Comparison of ENCODE assay signal across 11 cellular contexts in genomic region chr3:33664195-33664594, GRCh38. TPM values are rescaled to one million over a fixed set of nuclear protein-coding genes. Genes with fewer than 3 reads are reported as not detected.
DNase-seq lines count a peak whose midpoint lies in the region; ATAC-seq, FAIRE-seq and TF ChIP-seq lines count a peak whose summit lies in the region.
"Had no signal": no experiment of that assay in that cellular context is flagged by ENCODE, and none has a peak within 500 bp of the region (broad histone marks: within the 10 kb centered on the region; RNA-seq: fewer than 3 reads in every experiment).

No MANE protein-coding gene starts in this region.

- POLR2A ChIA-PET in K562 (lab: Yijun Ruan, JAX) = no interaction called here

- in situ Hi-C loops in K562 (cut with MboI) = no loop called here

- no peak overlapping the region for H3K27ac ChIP-seq in K562 (ENCODE audit: extremely low read depth, low read depth, low read length)
- no peak overlapping the region for H3K27ac ChIP-seq in uterus
- H3K27ac ChIP-seq: VCaP had no signal

- intact Hi-C loops in K562 (cut with micrococcal nuclease) (no loop called here), uterus (cut with DNase I; ENCODE audit: low total_unique reads) (no loop called here)

- no peaks in the 10 kb centered on the region for H3K9me1 ChIP-seq in K562 (ENCODE audit: control insufficient read depth, insufficient read depth, low read length)

- peak; percentile 10; the same call in 1 of the 2 replicates for TF ChIP-seq EP300 in K562 (IDR thresholded peaks at IDR 0.05; ENCODE audit: low read length)

- TF ChIP-seq POLR2A in NB4 (IDR thresholded peaks at IDR 0.05; ENCODE audit: extremely low read depth, insufficient read length) = no peak
- no peak for TF ChIP-seq POLR2A in K562 (conservative IDR thresholded peaks at IDR 0.05)
- no peak for TF ChIP-seq POLR2A in uterus (IDR thresholded peaks at IDR 0.05)

- H3K4me1 ChIP-seq in K562 (replicated peaks in 1 of 2; ENCODE audit: control insufficient read depth in 2 of 2, insufficient read depth in 2 of 2, low read length in 2 of 2) (peaks cover 0 to 10% of the 10 kb centered on the region in 2 experiments; a peak in 4 of 5 replicates), uterus (no peaks in the 10 kb centered on the region)

- H3K79me2 ChIP-seq in K562 (ENCODE audit: control insufficient read depth, insufficient read depth, low read length) = peaks cover 5% of the 10 kb centered on the region

- ATAC-seq in K562 = no peak

- peak; percentile 75 for DNase-seq in GM03348 (ENCODE audit: low spot score)
- peak; percentile 80 for DNase-seq in NB4 (ENCODE audit: low read depth)
- peak in 1 of 4 experiments; percentile 14 for DNase-seq in K562 (ENCODE audit: extremely low read depth in 1 of 4, low spot score in 3 of 4)
- peak; percentile 40 for DNase-seq in myocyte (ENCODE audit: low read depth)
- DNase-seq in D721Med (ENCODE audit: insufficient read length, low spot score) = no peak
- no peak for DNase-seq in uterus
- no peak for DNase-seq in activated CD4-positive, alpha-beta T cell treated with anti-CD3 and anti-CD28 coated beads, Interleukin-2, amount 50 U/mL, for 48 hours
- no peak for DNase-seq in NCI-H446 treated with DMSO at 0.1 percent for 48 hours (lab: John Stamatoyannopoulos, UW)
- DNase-seq: activated gamma-delta T cell, DMS53 had no signal

- FAIRE-seq in K562 (lab: Jason Lieb, UNC) (no peak), D721Med (lab: Jason Lieb, UNC) (no peak)

- H3K36me3 ChIP-seq in K562 (ENCODE audit: control insufficient read depth, insufficient read depth, low read length) = peaks cover 22% of the 10 kb centered on the region; the same call in 1 of the 3 replicates
- no peaks in the 10 kb centered on the region for H3K36me3 ChIP-seq in uterus

- CTCF ChIA-PET in K562 (lab: Yijun Ruan, JAX; ENCODE audit: low intra/inter-chr PET ratio) = no interaction called here

- 7% methylated on average over 1 of the region's 1 CpG for WGBS in K562 (ENCODE audit: insufficient coverage, low coverage, missing lambda C conversion rate)

- H3K4me2 ChIP-seq in K562 (ENCODE audit: insufficient read depth, low read length) = no peak overlapping the region

- H3K27me3 ChIP-seq in K562 (ENCODE audit: control insufficient read depth in 2 of 2, insufficient read depth in 2 of 2, low read length in 2 of 2) (no peaks in the 10 kb centered on the region), uterus (no peaks in the 10 kb centered on the region)

- TF ChIP-seq RAD21 in K562 (CRISPR knock-in tag; conservative IDR thresholded peaks at IDR 0.05 in 1 of 2, IDR thresholded peaks at IDR 0.05 in 1 of 2) = no peak

- BruUV-seq in K562 (replicated peaks; lab: Mats Ljungman, UMichigan) = no TSS peak

- H4K20me1 ChIP-seq in K562 (replicated peaks; ENCODE audit: control insufficient read depth, insufficient read depth, low read length) = no peaks in the 10 kb centered on the region; the same call in 1 of the 2 replicates

- no peak for TF ChIP-seq CTCF in NB4 (IDR thresholded peaks at IDR 0.05; ENCODE audit: low read depth, low read length)
- no peak for TF ChIP-seq CTCF in K562 (IDR thresholded peaks at IDR 0.05 in 2 of 3, conservative IDR thresholded peaks at IDR 0.05 in 1 of 3; ENCODE audit: insufficient read depth in 2 of 3, low read depth in 1 of 3, low read length in 3 of 3)
- TF ChIP-seq CTCF in D721Med (IDR thresholded peaks at IDR 0.05; ENCODE audit: insufficient read depth, missing control alignments) = no peak
- TF ChIP-seq CTCF in uterus (IDR thresholded peaks at IDR 0.05) = no peak

- H2AFZ ChIP-seq in K562 (ENCODE audit: low read depth, low read length) = no peak overlapping the region

- H3K4me3 ChIP-seq in NB4 (ENCODE audit: low read depth, low read length) (no peak overlapping the region), K562 (no peak overlapping the region), uterus (no peak overlapping the region)

- H3K9ac ChIP-seq in K562 (ENCODE audit: insufficient read depth in 1 of 2, low read depth in 2 of 2, low read length in 2 of 2) = no peak overlapping the region

- H3K9me3 ChIP-seq in K562 (replicated peaks; ENCODE audit: control insufficient read depth, insufficient read depth, low read depth, low read length) (no peaks in the 10 kb centered on the region), uterus (no peaks in the 10 kb centered on the region)

TF ChIP-seq in K562, 482 proteins besides CTCF, POLR2A, EP300 and RAD21 (continues in another document):
- TF ChIP-seq CHAMP1 (IDR thresholded peaks at IDR 0.05) = no peak
- TF ChIP-seq HDGF (IDR thresholded peaks at IDR 0.05) = no peak
- no peak for TF ChIP-seq SNIP1 (IDR thresholded peaks at IDR 0.05; ENCODE audit: low read depth)
- TF ChIP-seq OTX1 (CRISPR knock-in tag; IDR thresholded peaks at IDR 0.05) = no peak
- no peak for TF ChIP-seq CBX8 (IDR thresholded peaks at IDR 0.05; ENCODE audit: borderline replicate concordance, extremely low read depth, low read depth, low read length, poor library complexity, severe bottlenecking)
- 0 out of 4 replicates have a peak, but pooled peaks of 1 of the 2 experiments have one; percentile 16 for TF ChIP-seq NONO (IDR thresholded peaks at IDR 0.05; ENCODE audit: low read depth in 2 of 2, low read length in 1 of 2)
- no peak for TF ChIP-seq TAF9B (IDR thresholded peaks at IDR 0.05; ENCODE audit: partially characterized antibody)
- TF ChIP-seq ATF3 (IDR thresholded peaks at IDR 0.05) = peak; percentile 76
- no peak for TF ChIP-seq ATF3 (CRISPR knock-in tag; conservative IDR thresholded peaks at IDR 0.05)
- no peak for TF ChIP-seq MLX (CRISPR knock-in tag; conservative IDR thresholded peaks at IDR 0.05)
- peak; percentile 48; the same call in 1 of the 2 replicates for TF ChIP-seq JUND (IDR thresholded peaks at IDR 0.05; ENCODE audit: borderline replicate concordance, low read depth, low read length)
- TF ChIP-seq JUND (tag; IDR thresholded peaks at IDR 0.05; ENCODE audit: borderline replicate concordance, low read depth, low read length) = peak; percentile 22; the same call in 2 of the 3 replicates
- no peak for TF ChIP-seq ZNF239 (CRISPR knock-in tag; IDR thresholded peaks at IDR 0.05)
- TF ChIP-seq C11orf30 (IDR thresholded peaks at IDR 0.05; ENCODE audit: low read depth) = no peak
- TF ChIP-seq YY1 (IDR thresholded peaks at IDR 0.05; ENCODE audit: borderline replicate concordance in 1 of 3, control insufficient read depth in 1 of 3, extremely low read depth in 1 of 3, insufficient read depth in 3 of 3, insufficient read length in 1 of 3, insufficient replicate concordance in 2 of 3, low read depth in 1 of 3, low read length in 2 of 3) = no peak

RNA-seq across cellular contexts. Expression of gene CLASP2, which starts 53.9 kb away (rescaled TPM):
- total RNA-seq in K562 (2011; cell fraction: chromatin; rRNA removed; ENCODE audit: low replicate concordance) = 196 and 554 TPM in 2 replicates
- 76.7 and 94.2 TPM in 2 replicates for total RNA-seq in K562 (2011; cell fraction: nucleolus; rRNA removed)
- total RNA-seq in K562 (2011; cell fraction: nucleoplasm; rRNA removed) = 172 and 229 TPM in 2 replicates
- total RNA-seq in K562 (2014; rRNA removed) (107 and 128 TPM in 2 replicates), K562 (2014; rRNA removed; fragmentation: Illumina TruSeq; extraction: Trizol) (74.4 and 79.8 TPM in 2 replicates), K562 (2015; rRNA removed; fragmentation: Illumina TruSeq; extraction: Trizol) (69.3 and 71.8 TPM in 2 replicates), K562 (2021) (83.2 and 93.1 TPM in 2 replicates), myocyte (64.8 and 71.3 TPM in 2 replicates), uterus (100 to 1,000 TPM in 2 of 4 donors, 10 to 100 TPM in 2; 34.1 to 159 (median 76.2) TPM)
- polyA plus RNA-seq in K562 (2011; rRNA removed) (63.6 and 75.5 TPM in 2 replicates), K562 (2014; fragmentation: Illumina TruSeq; extraction: Trizol) (52.3 and 67.3 TPM in 2 replicates), K562 (2014; fragmentation: Nextera tagmentation; extraction: Ambion mirVana) (10 to 100 TPM; 13.5 to 17.4 TPM), K562 (2014; rRNA removed) (29.9 and 52.6 TPM in 2 replicates)
- polyA plus RNA-seq in K562 (2011; cell fraction: cytosol; rRNA removed) = 36.0 and 42.0 TPM in 2 replicates
- 93.2 and 98.6 TPM in 2 replicates for polyA plus RNA-seq in K562 (2011; cell fraction: nucleus; rRNA removed)
- 24.7 and 26.9 TPM in 2 replicates for polyA plus RNA-seq in K562 (2012)
- polyA minus RNA-seq in K562 (2011; rRNA and poly(A)+ RNA removed) = 286 and 297 TPM in 2 replicates
- 70.4 and 88.8 TPM in 2 replicates for polyA minus RNA-seq in K562 (2011; cell fraction: cytosol; rRNA and poly(A)+ RNA removed)
- polyA minus RNA-seq in K562 (2011; cell fraction: nucleus; rRNA and poly(A)+ RNA removed) = 160 and 275 TPM in 2 replicates
- polyA plus RNA-seq in myocyte (2012) = 17.4 TPM

Comparison
In these comparisons a context has a peak if more than half of its experiments do, and no peak if none do; other contexts are left out.
1. DNase-seq: peak in GM03348 (single experiment), NB4 (single experiment) and myocyte (single experiment); none in D721Med (single experiment), uterus (0 of 2), activated CD4-positive, alpha-beta T cell treated with anti-CD3 and anti-CD28 coated beads, Interleukin-2, amount 50 U/mL, for 48 hours (0 of 2) and NCI-H446 treated with DMSO at 0.1 percent for 48 hours (single experiment).